8 cellular contexts compared by ENCODE assay signal in the genomic region with DNA sequence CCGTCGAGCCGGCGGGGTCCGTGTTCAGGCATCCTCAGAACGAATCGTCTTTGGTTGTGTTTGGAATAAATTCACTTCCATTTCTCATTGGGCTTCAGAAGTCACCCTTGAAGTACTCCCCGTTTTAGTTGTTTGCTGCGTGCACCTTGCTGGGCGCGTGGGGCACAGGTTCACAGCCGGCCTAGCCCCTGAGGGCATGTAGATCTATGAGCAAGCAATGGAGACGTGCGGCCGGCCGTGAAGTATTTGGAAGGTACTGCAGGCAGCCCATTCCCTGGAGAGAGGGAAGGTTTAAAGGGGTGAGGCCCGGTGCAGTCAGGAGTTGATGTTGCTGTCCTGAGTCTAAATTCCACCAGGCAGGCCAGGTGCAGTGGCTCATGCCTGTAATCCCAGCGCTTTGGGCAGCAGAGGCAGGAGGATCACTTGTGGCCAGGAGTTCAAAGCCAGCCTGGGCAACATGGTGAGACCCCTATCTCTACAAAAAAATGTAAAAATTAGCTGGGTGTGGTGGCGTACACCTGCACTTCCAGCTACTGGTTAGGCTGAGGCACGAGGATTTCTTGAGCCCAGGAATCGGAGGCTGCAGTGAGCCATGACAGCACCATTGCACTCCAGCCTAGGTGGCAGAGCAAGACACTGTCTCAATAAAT. TPM values are rescaled to one million over a fixed set of nuclear protein-coding genes. Genes with fewer than 3 reads are reported as not detected.
DNase-seq lines count a peak whose midpoint lies in the region; ATAC-seq, FAIRE-seq and TF ChIP-seq lines count a peak whose summit lies in the region.

No MANE protein-coding gene starts in this region.

- peak overlapping the region; percentile 42 for H3K27ac ChIP-seq in substantia nigra (ENCODE audit: low read depth, low read length, poor library complexity, severe bottlenecking)

- FAIRE-seq in D721Med (lab: Jason Lieb, UNC) = no peak

- TF ChIP-seq CTCF in GM06990 (IDR thresholded peaks at IDR 0.05; ENCODE audit: insufficient read depth, low read length, poor library complexity, severe bottlenecking) (no peak), astrocyte of the cerebellum (IDR thresholded peaks at IDR 0.05; ENCODE audit: low read depth, low read length, missing control alignments) (no peak), D721Med (IDR thresholded peaks at IDR 0.05; ENCODE audit: insufficient read depth, missing control alignments) (no peak)

- no peaks in the 10 kb centered on the region for H3K9me3 ChIP-seq in MG63

- H3K36me3 ChIP-seq in GM06990 (ENCODE audit: control insufficient read depth, insufficient read depth, low read length) (no peaks in the 10 kb centered on the region), MG63 (no peaks in the 10 kb centered on the region)

- H3K27me3 ChIP-seq in GM06990 (replicated peaks; ENCODE audit: control insufficient read depth, insufficient read depth, low read length) (peaks cover 2% of the 10 kb centered on the region; the same call in 1 of the 2 replicates), MG63 (0 out of 2 replicates have a peak, but pooled peaks cover 1% of the 10 kb centered on the region)

- ATAC-seq in GM19351 (IDR thresholded peaks at IDR 0.05; ENCODE audit: unreplicated experiment) (no peak), GM21723 (IDR thresholded peaks at IDR 0.05; ENCODE audit: unreplicated experiment) (no peak)

- in situ Hi-C loops in astrocyte of the cerebellum (cut with HindIII; ENCODE audit: low sequenced_read_pairs) = no loop called here

- DNase-seq in GM06990 (ENCODE audit: extremely low read depth, insufficient read length) (no peak), MG63 (no peak), astrocyte of the cerebellum (ENCODE audit: low read depth) (no peak), kidney tubule cell (ENCODE audit: low spot score) (peak; percentile 60), substantia nigra (lab: John Stamatoyannopoulos, UW) (no peak), D721Med (ENCODE audit: insufficient read length, low spot score) (no peak)

- peak overlapping the region; percentile 72 for H3K4me3 ChIP-seq in GM06990 (replicated peaks; ENCODE audit: low read depth, low read length)
- peak overlapping the region; percentile 60 for H3K4me3 ChIP-seq in MG63
- H3K4me3 ChIP-seq in astrocyte of the cerebellum (ENCODE audit: low read depth, low read length) = peak overlapping the region; percentile 74

RNA-seq across cellular contexts. Expression of gene ACSF3, which starts 0.7 kb away (rescaled TPM):
- total RNA-seq in MG63 (2014; rRNA removed; shearing (Covaris generic); ENCODE audit: low replicate concordance) = 11.0 and 21.8 TPM in 2 replicates
